ENCODE assay signal across 13 cellular contexts in genomic region chr3:194984624-194985023, GRCh38.
DNase-seq lines count a peak whose midpoint lies in the region; ATAC-seq and TF ChIP-seq lines count a peak whose summit lies in the region.
"Had no signal": no experiment of that assay in that cellular context is flagged by ENCODE, and none has a peak within 500 bp of the region (broad histone marks: within the 10 kb centered on the region; RNA-seq: fewer than 3 reads in every experiment).

No MANE protein-coding gene starts in this region.

- H3K4me3 Mint-ChIP-seq in activated CD8-positive, alpha-beta memory T cell treated with anti-CD3 and anti-CD28 coated beads, Interleukin-2, amount 10 ng/mL, durations not matched to agents 7 days and 5 days = no peak overlapping the region
- H3K4me3 Mint-ChIP-seq in neural progenitor cell = no peak overlapping the region
- H3K4me3 Mint-ChIP-seq: activated naive CD4-positive, alpha-beta T cell treated with anti-CD3 and anti-CD28 coated beads for 36 hours; HFFc6; T-cell had no signal

- H3K27me3 Mint-ChIP-seq in activated CD8-positive, alpha-beta memory T cell treated with anti-CD3 and anti-CD28 coated beads, Interleukin-2, amount 10 ng/mL, durations not matched to agents 7 days and 5 days = peaks cover 35% of the 10 kb centered on the region
- H3K27me3 Mint-ChIP-seq in neural progenitor cell (ENCODE audit: insufficient read depth, low read depth) = peaks cover 10% of the 10 kb centered on the region

- H3K36me3 ChIP-seq in fibroblast of lung (ENCODE audit: control insufficient read depth, insufficient read depth, low read length) (no peaks in the 10 kb centered on the region), neural progenitor cell (no peaks in the 10 kb centered on the region), upper lobe of left lung (no peaks in the 10 kb centered on the region)

- H3K27ac ChIP-seq in fibroblast of lung (ENCODE audit: insufficient read depth, low read length) (no peak overlapping the region), neural progenitor cell (no peak overlapping the region), upper lobe of left lung (no peak overlapping the region)

- H3K9me3 ChIP-seq in fibroblast of lung (ENCODE audit: control insufficient read depth, insufficient read depth, low read depth, low read length) (no peaks in the 10 kb centered on the region), neural progenitor cell (ENCODE audit: low read depth) (no peaks in the 10 kb centered on the region), upper lobe of left lung (no peaks in the 10 kb centered on the region)

- H3K4me2 ChIP-seq in fibroblast of lung (ENCODE audit: extremely low read depth, insufficient read depth, low read length) = peak overlapping the region; percentile 51
- peak overlapping the region; percentile 59 for H3K4me2 ChIP-seq in neural progenitor cell

- peak; percentile 16 for DNase-seq in activated CD8-positive, alpha-beta memory T cell treated with anti-CD3 and anti-CD28 coated beads, Interleukin-2, amount 10 ng/mL, durations not matched to agents 7 days and 5 days
- no peak for DNase-seq in activated CD8-positive, alpha-beta memory T cell treated with anti-CD3 and anti-CD28 coated beads, Interleukin-2, amount 50 U/mL, for 4 hours
- no peak for DNase-seq in fibroblast of lung (ENCODE audit: low read depth in 2 of 2)
- no peak for DNase-seq in neural progenitor cell (ENCODE audit: low spot score)
- no peak for DNase-seq in upper lobe of left lung
- DNase-seq in DMS153 treated with DMSO at 0.1 percent for 48 hours (lab: John Stamatoyannopoulos, UW; ENCODE audit: unreplicated experiment) = no peak
- no peak for DNase-seq in NCI-H1436 (lab: John Stamatoyannopoulos, UW)
- DNase-seq: activated naive CD4-positive, alpha-beta T cell treated with anti-CD3 and anti-CD28 coated beads for 36 hours; DMS79; T-cell had no signal

- WGBS in upper lobe of left lung, 2 donors = 70 to 77% methylated on average over 3 to 6 of the region's 9 CpGs

- ATAC-seq in activated CD8-positive, alpha-beta memory T cell treated with anti-CD3 and anti-CD28 coated beads, Interleukin-2, amount 10 ng/mL, durations not matched to agents 7 days and 5 days = no peak
- ATAC-seq in upper lobe of left lung (ENCODE audit: low FRiP score in 2 of 2) = peak; percentile 4 to 25
- no peak for ATAC-seq in GM19328 (IDR thresholded peaks at IDR 0.05; ENCODE audit: unreplicated experiment)
- ATAC-seq: GM12878, T-cell had no signal

- no peaks in the 10 kb centered on the region for H3K27me3 ChIP-seq in fibroblast of lung (ENCODE audit: control insufficient read depth, insufficient read depth, low read length)
- peaks cover 16% of the 10 kb centered on the region for H3K27me3 ChIP-seq in neural progenitor cell
- no peaks in the 10 kb centered on the region for H3K27me3 ChIP-seq in upper lobe of left lung

- H3K9me3 Mint-ChIP-seq in activated CD8-positive, alpha-beta memory T cell treated with anti-CD3 and anti-CD28 coated beads, Interleukin-2, amount 10 ng/mL, durations not matched to agents 7 days and 5 days (ENCODE audit: low read depth) = no peaks in the 10 kb centered on the region
- peaks cover 11% of the 10 kb centered on the region for H3K9me3 Mint-ChIP-seq in neural progenitor cell
- H3K9me3 Mint-ChIP-seq: HFFc6 had no signal

- H3K4me1 ChIP-seq in fibroblast of lung (ENCODE audit: control insufficient read depth, extremely low read depth, insufficient read depth, low read length) (peaks cover 2% of the 10 kb centered on the region), neural progenitor cell (peaks cover 11% of the 10 kb centered on the region), upper lobe of left lung (peaks cover 9 to 16% (median 14%) of the 10 kb centered on the region in 4 donors)

- H3K79me2 ChIP-seq in fibroblast of lung (ENCODE audit: control insufficient read depth, insufficient read depth, low read length) (no peaks in the 10 kb centered on the region), neural progenitor cell (ENCODE audit: low read depth) (no peaks in the 10 kb centered on the region)

- no peak for TF ChIP-seq EP300 in upper lobe of left lung (IDR thresholded peaks at IDR 0.05)

- CTCF ChIA-PET in activated CD8-positive, alpha-beta memory T cell treated with anti-CD3 and anti-CD28 coated beads, Interleukin-2, amount 10 ng/mL, durations not matched to agents 7 days and 5 days (lab: Charles Lee) = no interaction called here

- no peaks in the 10 kb centered on the region for H3K36me3 Mint-ChIP-seq in activated CD8-positive, alpha-beta memory T cell treated with anti-CD3 and anti-CD28 coated beads, Interleukin-2, amount 10 ng/mL, durations not matched to agents 7 days and 5 days
- H3K36me3 Mint-ChIP-seq in neural progenitor cell = no peaks in the 10 kb centered on the region

- TF ChIP-seq CTCF in fibroblast of lung (conservative IDR thresholded peaks at IDR 0.05 in 1 of 2, IDR thresholded peaks at IDR 0.05 in 1 of 2; ENCODE audit: low read depth in 1 of 2, low read length in 2 of 2) (no peak), neural progenitor cell (IDR thresholded peaks at IDR 0.05) (no peak), upper lobe of left lung (IDR thresholded peaks at IDR 0.05) (no peak)

- H3K4me3 ChIP-seq in fibroblast of lung (replicated peaks in 1 of 4; ENCODE audit: control extremely low read depth in 1 of 4, insufficient read depth in 1 of 4, low read depth in 3 of 4, low read length in 4 of 4) = peak overlapping the region; percentile 11 to 35 (median 24)
- H3K4me3 ChIP-seq in neural progenitor cell = no peak overlapping the region
- peak overlapping the region in 3 of 4 donors; percentile 29 to 32 (median 31) for H3K4me3 ChIP-seq in upper lobe of left lung
- H3K4me3 ChIP-seq: GM12878 had no signal

- no peak overlapping the region for H3K27ac Mint-ChIP-seq in activated CD8-positive, alpha-beta memory T cell treated with anti-CD3 and anti-CD28 coated beads, Interleukin-2, amount 10 ng/mL, durations not matched to agents 7 days and 5 days
- no peak overlapping the region for H3K27ac Mint-ChIP-seq in neural progenitor cell
- H3K27ac Mint-ChIP-seq: activated naive CD4-positive, alpha-beta T cell treated with anti-CD3 and anti-CD28 coated beads for 36 hours; HFFc6; T-cell had no signal

- peak overlapping the region; percentile 74 for H2AFZ ChIP-seq in fibroblast of lung (ENCODE audit: low read length)
- peak overlapping the region; percentile 98 for H2AFZ ChIP-seq in neural progenitor cell (replicated peaks)

- H4K20me1 ChIP-seq in fibroblast of lung (ENCODE audit: control insufficient read depth, extremely low read depth, insufficient read depth, low read length) (no peaks in the 10 kb centered on the region), neural progenitor cell (ENCODE audit: low read depth) (no peaks in the 10 kb centered on the region)

- no peaks in the 10 kb centered on the region for H3F3A ChIP-seq in neural progenitor cell (ENCODE audit: low read depth)

- TF ChIP-seq POLR2A in upper lobe of left lung (IDR thresholded peaks at IDR 0.05) = no peak

- H3K4me1 Mint-ChIP-seq in activated CD8-positive, alpha-beta memory T cell treated with anti-CD3 and anti-CD28 coated beads, Interleukin-2, amount 10 ng/mL, durations not matched to agents 7 days and 5 days = no peaks in the 10 kb centered on the region
- H3K4me1 Mint-ChIP-seq in neural progenitor cell = peaks cover 14% of the 10 kb centered on the region
- H3K4me1 Mint-ChIP-seq: T-cell had no signal

- H3K9ac ChIP-seq in fibroblast of lung (ENCODE audit: insufficient read depth, low read length) (no peak overlapping the region), neural progenitor cell (no peak overlapping the region)

Comparison
In these comparisons a context has a peak if more than half of its experiments do, and no peak if none do; other contexts are left out.
1. ATAC-seq: peak in upper lobe of left lung (2 of 2); none in activated CD8-positive, alpha-beta memory T cell treated with anti-CD3 and anti-CD28 coated beads, Interleukin-2, amount 10 ng/mL, durations not matched to agents 7 days and 5 days (single experiment) and GM19328 (single experiment).